ENCODE assay signal across 18 cellular contexts in the genomic region with DNA sequence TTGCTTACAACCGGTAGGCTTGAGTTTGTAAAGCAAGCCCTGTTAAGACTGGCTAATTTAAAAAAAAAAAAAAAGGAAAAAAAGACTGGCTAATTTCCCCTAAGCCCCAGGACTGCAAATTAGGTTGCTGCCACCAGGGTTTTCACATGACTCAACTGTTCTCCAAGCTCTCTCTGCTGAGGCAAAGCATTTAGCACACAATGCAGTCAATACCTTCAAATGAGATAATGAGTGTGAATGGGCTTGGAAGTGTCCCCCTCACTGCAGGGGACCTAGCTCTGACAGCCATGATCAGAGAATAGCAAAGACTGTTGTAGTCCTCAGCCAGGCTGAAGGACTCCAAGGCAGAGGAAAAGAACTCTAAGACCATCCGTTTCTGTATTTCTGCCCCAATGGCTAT. TPM values are rescaled to one million over a fixed set of nuclear protein-coding genes. Genes with fewer than 3 reads are reported as not detected.
DNase-seq lines count a peak whose midpoint lies in the region; ATAC-seq and TF ChIP-seq lines count a peak whose summit lies in the region.
"Had no signal": no experiment of that assay in that cellular context is flagged by ENCODE, and none has a peak within 500 bp of the region (broad histone marks: within the 10 kb centered on the region; RNA-seq: fewer than 3 reads in every experiment).

No MANE protein-coding gene starts in this region.

- BruUV-seq in HCT116 (replicated peaks; lab: Mats Ljungman, UMichigan): no TSS peak

- RAD21 ChIA-PET in HCT116 (lab: Charles Lee; ENCODE audit: low non-redundant PET in 1 of 2, low total read pairs in 2 of 2, uncharacterized antibody in 2 of 2, unreplicated experiment in 2 of 2): no interaction called here

- no peak for TF ChIP-seq RAD21 in HCT116 (IDR thresholded peaks at IDR 0.05; ENCODE audit: low read depth)

- H3K4me2 ChIP-seq in HCT116 (ENCODE audit: low read length): no peak overlapping the region
- H3K4me2 ChIP-seq: PC-9 had no signal

- no peak overlapping the region for H3K9ac ChIP-seq in HCT116 (ENCODE audit: low read length)
- H3K9ac ChIP-seq in NT2/D1 (ENCODE audit: insufficient read length, low read depth): no peak overlapping the region

- no peaks in the 10 kb centered on the region for H3K4me1 ChIP-seq in HCT116 (ENCODE audit: control insufficient read depth in 1 of 2, insufficient read depth in 2 of 2, low read length in 2 of 2)
- H3K4me1 ChIP-seq in NT2/D1 (ENCODE audit: insufficient read depth, insufficient read length): peaks cover 2% of the 10 kb centered on the region

- peak in 2 of 3 experiments; percentile 20 to 26; a peak in 2 of 6 replicates for TF ChIP-seq CTCF in HCT116 (IDR thresholded peaks at IDR 0.05 in 2 of 3, conservative IDR thresholded peaks at IDR 0.05 in 1 of 3; ENCODE audit: borderline replicate concordance in 1 of 3, insufficient read depth in 1 of 3, low read depth in 2 of 3, low read length in 2 of 3)
- peak; percentile 43 for TF ChIP-seq CTCF in epithelial cell of proximal tubule (conservative IDR thresholded peaks at IDR 0.05; ENCODE audit: low read depth, low read length)

- intact Hi-C loops in HCT116 (cut with micrococcal nuclease): no loop called here

- POLR2A ChIA-PET in HCT116 (lab: Charles Lee): no interaction called here

- no peaks in the 10 kb centered on the region for H3K9me3 ChIP-seq in HCT116 (ENCODE audit: control insufficient read depth in 1 of 2, insufficient read depth in 1 of 2, low read depth in 1 of 2, low read length in 2 of 2)
- H3K9me3 ChIP-seq in NT2/D1 (ENCODE audit: insufficient read depth, low read length): peaks cover 4% of the 10 kb centered on the region; the same call in 1 of the 2 replicates
- H3K9me3 ChIP-seq: thyroid gland had no signal

- no peak for DNase-seq in HCT116 (ENCODE audit: low read depth, low spot score)
- DNase-seq in NT2/D1 (ENCODE audit: low read depth, low spot score): peak; percentile 36
- DNase-seq in epithelial cell of proximal tubule (ENCODE audit: low read depth): no peak
- DNase-seq in renal cortical epithelial cell (ENCODE audit: low read depth): peak; percentile 61
- DNase-seq in SKM-1 (lab: John Stamatoyannopoulos, UW; ENCODE audit: unreplicated experiment): no peak
- no peak for DNase-seq in GOT3 (lab: John Stamatoyannopoulos, UW)
- DNase-seq: activated CD4-positive, alpha-beta T cell treated with anti-CD3 and anti-CD28 coated beads, Interleukin-2, amount 50 U/mL, for 4 hours; activated naive CD8-positive, alpha-beta T cell treated with anti-CD3 and anti-CD28 coated beads for 36 hours; activated T-cell treated with anti-CD3 and anti-CD28 coated beads, Interleukin-2, amount 50 U/mL, for 4 hours; CD4-positive, CD25-positive, alpha-beta regulatory T cell; DMS79 treated with DMSO at 0.1 percent for 48 hours; KG1; left cardiac atrium; NCI-H1105 treated with DMSO at 0.1 percent for 48 hours; NCI-H510A; thyroid gland had no signal

- H3K36me3 ChIP-seq in HCT116 (ENCODE audit: control insufficient read depth in 1 of 2, insufficient read depth in 2 of 2, low read length in 2 of 2): no peaks in the 10 kb centered on the region
- H3K36me3 ChIP-seq in NT2/D1 (ENCODE audit: insufficient read depth, insufficient read length, low read length): no peaks in the 10 kb centered on the region
- H3K36me3 ChIP-seq: thyroid gland had no signal

- no peaks in the 10 kb centered on the region for H4K20me1 ChIP-seq in HCT116 (ENCODE audit: insufficient read depth)

- H3K4me3 ChIP-seq in HCT116 (replicated peaks in 1 of 2; ENCODE audit: low read depth in 1 of 2, low read length in 2 of 2) (no peak overlapping the region), NT2/D1 (ENCODE audit: insufficient read length, low read depth) (no peak overlapping the region), epithelial cell of proximal tubule (ENCODE audit: low read depth, low read length) (no peak overlapping the region)
- H3K4me3 ChIP-seq: PC-9, thyroid gland had no signal

- TF ChIP-seq POLR2A in HCT116 (IDR thresholded peaks at IDR 0.05; ENCODE audit: borderline replicate concordance, extremely low read depth, insufficient read depth, insufficient read length): no peak

- no peaks in the 10 kb centered on the region for H3K79me2 ChIP-seq in HCT116 (ENCODE audit: insufficient read depth, low read length)

- no peaks in the 10 kb centered on the region for H3K27me3 ChIP-seq in HCT116 (ENCODE audit: insufficient read depth, low read length)
- H3K27me3 ChIP-seq in NT2/D1 (ENCODE audit: insufficient read depth, insufficient read length): peaks cover 2% of the 10 kb centered on the region
- H3K27me3 ChIP-seq: thyroid gland had no signal

- no peaks in the 10 kb centered on the region for H3K9me2 ChIP-seq in HCT116 (ENCODE audit: insufficient read depth)

- CTCF ChIA-PET in HCT116 (lab: Charles Lee): no interaction called here

- no peak overlapping the region for H3K27ac ChIP-seq in HCT116 (ENCODE audit: low read depth, low read length)
- H3K27ac ChIP-seq: PC-9, thyroid gland had no signal

- H2AFZ ChIP-seq in HCT116 (ENCODE audit: low read depth, low read length, poor library complexity, severe bottlenecking): no peak overlapping the region
- H2AFZ ChIP-seq: PC-9 had no signal

- ATAC-seq in HCT116 (peak; percentile 46; the same call in 1 of the 2 replicates), esophagus mucosa (no peak)
- ATAC-seq: activated T-cell treated with anti-CD3 and anti-CD28 coated beads, Interleukin-2, amount 50 U/mL, for 4 hours had no signal

TF ChIP-seq in HCT116, 20 proteins besides CTCF, POLR2A, EP300 and RAD21:
- TF ChIP-seq SRF (IDR thresholded peaks at IDR 0.05; ENCODE audit: low read depth) (no peak), FOSL1 (IDR thresholded peaks at IDR 0.05; ENCODE audit: low read depth) (no peak)
- TF ChIP-seq, protein P1, sequence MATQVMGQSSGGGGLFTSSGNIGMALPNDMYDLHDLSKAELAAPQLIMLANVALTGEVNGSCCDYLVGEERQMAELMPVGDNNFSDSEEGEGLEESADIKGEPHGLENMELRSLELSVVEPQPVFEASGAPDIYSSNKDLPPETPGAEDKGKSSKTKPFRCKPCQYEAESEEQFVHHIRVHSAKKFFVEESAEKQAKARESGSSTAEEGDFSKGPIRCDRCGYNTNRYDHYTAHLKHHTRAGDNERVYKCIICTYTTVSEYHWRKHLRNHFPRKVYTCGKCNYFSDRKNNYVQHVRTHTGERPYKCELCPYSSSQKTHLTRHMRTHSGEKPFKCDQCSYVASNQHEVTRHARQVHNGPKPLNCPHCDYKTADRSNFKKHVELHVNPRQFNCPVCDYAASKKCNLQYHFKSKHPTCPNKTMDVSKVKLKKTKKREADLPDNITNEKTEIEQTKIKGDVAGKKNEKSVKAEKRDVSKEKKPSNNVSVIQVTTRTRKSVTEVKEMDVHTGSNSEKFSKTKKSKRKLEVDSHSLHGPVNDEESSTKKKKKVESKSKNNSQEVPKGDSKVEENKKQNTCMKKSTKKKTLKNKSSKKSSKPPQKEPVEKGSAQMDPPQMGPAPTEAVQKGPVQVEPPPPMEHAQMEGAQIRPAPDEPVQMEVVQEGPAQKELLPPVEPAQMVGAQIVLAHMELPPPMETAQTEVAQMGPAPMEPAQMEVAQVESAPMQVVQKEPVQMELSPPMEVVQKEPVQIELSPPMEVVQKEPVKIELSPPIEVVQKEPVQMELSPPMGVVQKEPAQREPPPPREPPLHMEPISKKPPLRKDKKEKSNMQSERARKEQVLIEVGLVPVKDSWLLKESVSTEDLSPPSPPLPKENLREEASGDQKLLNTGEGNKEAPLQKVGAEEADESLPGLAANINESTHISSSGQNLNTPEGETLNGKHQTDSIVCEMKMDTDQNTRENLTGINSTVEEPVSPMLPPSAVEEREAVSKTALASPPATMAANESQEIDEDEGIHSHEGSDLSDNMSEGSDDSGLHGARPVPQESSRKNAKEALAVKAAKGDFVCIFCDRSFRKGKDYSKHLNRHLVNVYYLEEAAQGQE (IDR thresholded peaks at IDR 0.05; ENCODE audit: low read depth): no peak

RNA-seq across cellular contexts. Expression of a gene that starts 42.8 kb away (rescaled TPM):
- total RNA-seq in HCT116 (2021; ENCODE audit: unreplicated experiment) (7.4 TPM), epithelial cell of proximal tubule (7.8 and 8.2 TPM in 2 replicates), renal cortical epithelial cell (11.6 and 20.7 TPM in 2 replicates), esophagus mucosa (6.3 TPM)
- 3.5 and 4.0 TPM in 2 replicates for polyA plus RNA-seq in HCT116 (2012)

Comparison
In these comparisons a context has a peak if more than half of its experiments do, and no peak if none do; other contexts are left out.
1. DNase-seq: peak in NT2/D1 (single experiment) and renal cortical epithelial cell (single experiment); none in HCT116 (single experiment), epithelial cell of proximal tubule (single experiment), SKM-1 (single experiment) and GOT3 (single experiment).